Comparison of ENCODE assay signal across 11 cellular contexts in the genomic region with DNA sequence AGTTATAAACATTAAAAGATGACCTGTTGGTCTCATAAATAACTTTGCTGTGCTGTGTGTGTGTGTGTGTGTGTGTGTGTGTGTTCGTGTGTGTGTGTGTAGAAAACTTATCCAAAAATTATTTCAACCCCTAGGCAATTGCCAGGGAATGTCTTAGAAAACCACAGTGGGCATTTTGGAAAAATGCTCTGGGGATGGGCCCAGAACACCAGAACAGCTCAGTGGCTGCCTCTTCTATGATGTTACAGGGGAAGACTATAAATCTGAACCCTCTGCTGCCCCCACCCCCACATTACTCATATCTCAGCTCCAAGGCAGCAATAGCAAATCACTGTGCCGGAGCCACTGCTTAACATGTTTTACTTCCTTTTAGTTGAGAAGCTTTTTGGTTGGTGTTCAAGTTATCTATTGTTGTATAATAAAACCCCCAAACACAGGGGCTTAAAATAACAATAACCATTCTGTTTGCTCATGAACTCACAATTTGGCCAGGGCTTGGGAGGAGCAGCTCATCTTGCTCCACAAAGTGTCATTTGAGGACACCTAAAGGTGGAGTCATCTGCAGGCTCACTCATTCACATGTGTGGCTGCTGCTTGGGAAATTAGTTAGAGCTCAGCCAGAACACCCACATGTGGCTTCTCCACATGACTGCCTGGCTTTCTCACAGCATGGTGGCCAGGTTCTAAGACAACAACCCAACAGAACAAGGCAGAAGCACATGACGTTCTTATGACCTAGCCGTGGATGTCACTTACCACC. TPM values are rescaled to one million over a fixed set of nuclear protein-coding genes. Genes with fewer than 3 reads are reported as not detected.
A peak's percentile ranks its signal among the peaks of the same experiment; 100 is the strongest.
DNase-seq lines count a peak whose midpoint lies in the region; ATAC-seq and TF ChIP-seq lines count a peak whose summit lies in the region.
"Had no signal": no experiment of that assay in that cellular context is flagged by ENCODE, and none has a peak within 500 bp of the region (broad histone marks: within the 10 kb centered on the region; RNA-seq: fewer than 3 reads in every experiment).

No MANE protein-coding gene starts in this region.

- no peaks in the 10 kb centered on the region for H3K4me1 ChIP-seq in mucosa of descending colon (ENCODE audit: low read depth)

- DNase-seq in EL (peak; percentile 88), amniotic stem cell (lab: John Stamatoyannopoulos, UW) (peak; percentile 65), mucosa of descending colon (no peak), cortex of kidney (lab: John Stamatoyannopoulos, UW) (no peak), NCI-H524 treated with DMSO at 0.1 percent for 48 hours (lab: John Stamatoyannopoulos, UW) (no peak), NCI-H2107 treated with DMSO at 0.1 percent for 48 hours (lab: John Stamatoyannopoulos, UW; ENCODE audit: unreplicated experiment) (no peak)
- DNase-seq: activated naive CD4-positive, alpha-beta T cell had no signal

- no peaks in the 10 kb centered on the region for H3K9me3 ChIP-seq in mucosa of descending colon

- no peaks in the 10 kb centered on the region for H3K36me3 ChIP-seq in mucosa of descending colon (ENCODE audit: low read depth)

- H3K4me3 ChIP-seq in mucosa of descending colon, result no peak overlapping the region
- H3K4me3 ChIP-seq: lung had no signal

- intact Hi-C loops in mucosa of descending colon (cut with DNase I, micrococcal nuclease), result no loop called here

- peak; percentile 58 for ATAC-seq in HG02588 (IDR thresholded peaks at IDR 0.05; ENCODE audit: unreplicated experiment)
- ATAC-seq in mucosa of descending colon, result peak; percentile 40
- ATAC-seq in HG03025 (IDR thresholded peaks at IDR 0.05; ENCODE audit: low FRiP score, unreplicated experiment), result no peak

- no peak for TF ChIP-seq CTCF in mucosa of descending colon (IDR thresholded peaks at IDR 0.05)

RNA-seq across cellular contexts. Expression of a gene that starts 40.4 kb away (rescaled TPM):
- total RNA-seq in mucosa of descending colon, result not detected
- total RNA-seq: NCI-H460 had no signal

Comparison
In these comparisons a context has a peak if more than half of its experiments do, and no peak if none do; other contexts are left out.
1. DNase-seq: peak in EL (single experiment) and amniotic stem cell (single experiment); none in mucosa of descending colon (0 of 3), cortex of kidney (single experiment), NCI-H524 treated with DMSO at 0.1 percent for 48 hours (single experiment) and NCI-H2107 treated with DMSO at 0.1 percent for 48 hours (single experiment).